ENCODE assay signal across 1 cellular context in the genomic region with DNA sequence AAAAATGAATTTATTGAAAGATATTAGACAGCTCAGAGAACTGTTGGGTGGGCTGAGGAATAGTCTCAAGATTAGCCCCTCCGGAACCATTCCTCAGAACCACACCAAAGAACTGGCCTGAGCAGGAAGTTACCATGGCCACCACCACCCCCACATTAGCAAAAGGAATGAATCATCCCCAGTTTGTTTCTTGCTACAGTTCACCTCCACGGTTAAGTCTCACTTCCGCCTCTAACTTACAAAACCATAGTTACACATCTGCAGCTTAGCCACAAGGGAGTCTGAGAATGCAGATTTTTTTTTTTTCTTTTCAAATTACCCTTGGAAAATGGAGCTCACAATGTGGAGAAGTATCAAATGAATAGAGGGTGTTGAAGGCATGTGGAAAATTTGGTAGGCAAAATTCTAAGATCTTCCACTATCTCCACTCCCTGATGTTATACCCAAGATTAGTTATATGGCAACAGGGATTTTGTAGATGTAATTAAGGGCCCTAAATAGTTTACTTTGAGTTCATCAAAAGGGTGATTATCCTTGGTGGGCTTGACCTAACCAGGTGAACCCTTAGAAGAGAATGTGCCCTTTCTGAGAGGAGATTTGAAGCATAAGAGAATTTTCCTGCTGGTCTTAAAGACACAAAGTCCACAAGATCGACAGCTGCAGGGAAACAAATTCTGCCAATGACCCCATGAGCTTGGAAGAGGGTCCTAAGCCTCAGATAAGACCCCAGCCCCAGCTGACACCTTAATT.
TF ChIP-seq lines count a peak whose summit lies in the region.

No MANE protein-coding gene starts in this region.

TF ChIP-seq in K562, 482 proteins besides CTCF, POLR2A, EP300 and RAD21 (continued from another document and continues in another):
- TF ChIP-seq CBX3 (IDR thresholded peaks at IDR 0.05; ENCODE audit: borderline replicate concordance in 1 of 2, low read length in 2 of 2) (peak in 1 of 2 experiments; percentile 15; a peak in 1 of 3 replicates), ZNF384 (IDR thresholded peaks at IDR 0.05; ENCODE audit: low read depth, low read length) (peak; percentile 72), ZBTB1 (CRISPR knock-in tag; IDR thresholded peaks at IDR 0.05; ENCODE audit: borderline replicate concordance, low read depth) (no peak), ZNF184 (CRISPR knock-in tag; IDR thresholded peaks at IDR 0.05) (no peak), GATAD2B (IDR thresholded peaks at IDR 0.05; ENCODE audit: borderline replicate concordance) (no peak), KDM1A (IDR thresholded peaks at IDR 0.05) (no peak), FUS (optimal IDR thresholded peaks at IDR 0.05; ENCODE audit: low read depth, low read length) (no peak), CBFB (CRISPR knock-in tag; IDR thresholded peaks at IDR 0.05) (no peak), SIN3A (IDR thresholded peaks at IDR 0.05; ENCODE audit: borderline replicate concordance in 2 of 2, control insufficient read depth in 1 of 2, low read depth in 2 of 2, low read length in 2 of 2) (no peak), ZNF444 (CRISPR knock-in tag; IDR thresholded peaks at IDR 0.05) (no peak), YY1 (IDR thresholded peaks at IDR 0.05; ENCODE audit: borderline replicate concordance in 1 of 3, control insufficient read depth in 1 of 3, extremely low read depth in 1 of 3, insufficient read depth in 3 of 3, insufficient read length in 1 of 3, insufficient replicate concordance in 2 of 3, low read depth in 1 of 3, low read length in 2 of 3) (peak in 1 of 3 experiments; percentile 16), MYC (IDR thresholded peaks at IDR 0.05; ENCODE audit: low read depth, low read length) (no peak), MYC (CRISPR knock-in tag; IDR thresholded peaks at IDR 0.05; ENCODE audit: borderline replicate concordance, low read depth) (no peak), BRD4 (IDR thresholded peaks at IDR 0.05) (no peak), GABPB1 (CRISPR knock-in tag; IDR thresholded peaks at IDR 0.05) (0 out of 2 replicates have a peak, but pooled peaks have one; percentile 26), GABPB2 (CRISPR knock-in tag; conservative IDR thresholded peaks at IDR 0.05) (no peak), FOXJ2 (tag; IDR thresholded peaks at IDR 0.05) (no peak), NFE2 (IDR thresholded peaks at IDR 0.05; ENCODE audit: low read depth) (0 out of 2 replicates have a peak, but pooled peaks have one; percentile 35), NCOR1 (IDR thresholded peaks at IDR 0.05) (no peak), ARID1B (IDR thresholded peaks at IDR 0.05) (0 out of 2 replicates have a peak, but pooled peaks have one; percentile 38), NUFIP1 (IDR thresholded peaks at IDR 0.05; ENCODE audit: partially characterized antibody) (no peak), ZFX (CRISPR knock-in tag; IDR thresholded peaks at IDR 0.05) (no peak), U2AF2 (optimal IDR thresholded peaks at IDR 0.05; ENCODE audit: low read depth, low read length) (no peak), RBM39 (optimal IDR thresholded peaks at IDR 0.05; ENCODE audit: low read depth, low read length) (no peak), SMARCC2 (IDR thresholded peaks at IDR 0.05; ENCODE audit: low read depth) (no peak), COPS2 (conservative IDR thresholded peaks at IDR 0.05) (no peak), TRIM28 (IDR thresholded peaks at IDR 0.05) (no peak), NR2F6 (CRISPR knock-in tag; IDR thresholded peaks at IDR 0.05) (no peak), LEF1 (IDR thresholded peaks at IDR 0.05) (peak; percentile 47; the same call in 1 of the 2 replicates), PHF8 (IDR thresholded peaks at IDR 0.05; ENCODE audit: borderline replicate concordance, low read length) (no peak), TAL1 (IDR thresholded peaks at IDR 0.05) (no peak), DACH1 (IDR thresholded peaks at IDR 0.05; ENCODE audit: partially characterized antibody) (no peak), OTX1 (CRISPR knock-in tag; IDR thresholded peaks at IDR 0.05) (no peak), GATA2 (CRISPR knock-in tag; IDR thresholded peaks at IDR 0.05) (no peak)
- TF ChIP-seq, protein P1, sequence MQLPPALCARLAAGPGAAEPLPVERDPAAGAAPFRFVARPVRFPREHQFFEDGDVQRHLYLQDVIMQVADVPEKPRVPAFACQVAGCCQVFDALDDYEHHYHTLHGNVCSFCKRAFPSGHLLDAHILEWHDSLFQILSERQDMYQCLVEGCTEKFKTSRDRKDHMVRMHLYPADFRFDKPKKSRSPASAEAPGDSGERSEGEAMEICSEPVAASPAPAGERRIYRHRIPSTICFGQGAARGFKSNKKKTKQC (CRISPR knock-in tag; IDR thresholded peaks at IDR 0.05): no peak
- TF ChIP-seq, protein P2, sequence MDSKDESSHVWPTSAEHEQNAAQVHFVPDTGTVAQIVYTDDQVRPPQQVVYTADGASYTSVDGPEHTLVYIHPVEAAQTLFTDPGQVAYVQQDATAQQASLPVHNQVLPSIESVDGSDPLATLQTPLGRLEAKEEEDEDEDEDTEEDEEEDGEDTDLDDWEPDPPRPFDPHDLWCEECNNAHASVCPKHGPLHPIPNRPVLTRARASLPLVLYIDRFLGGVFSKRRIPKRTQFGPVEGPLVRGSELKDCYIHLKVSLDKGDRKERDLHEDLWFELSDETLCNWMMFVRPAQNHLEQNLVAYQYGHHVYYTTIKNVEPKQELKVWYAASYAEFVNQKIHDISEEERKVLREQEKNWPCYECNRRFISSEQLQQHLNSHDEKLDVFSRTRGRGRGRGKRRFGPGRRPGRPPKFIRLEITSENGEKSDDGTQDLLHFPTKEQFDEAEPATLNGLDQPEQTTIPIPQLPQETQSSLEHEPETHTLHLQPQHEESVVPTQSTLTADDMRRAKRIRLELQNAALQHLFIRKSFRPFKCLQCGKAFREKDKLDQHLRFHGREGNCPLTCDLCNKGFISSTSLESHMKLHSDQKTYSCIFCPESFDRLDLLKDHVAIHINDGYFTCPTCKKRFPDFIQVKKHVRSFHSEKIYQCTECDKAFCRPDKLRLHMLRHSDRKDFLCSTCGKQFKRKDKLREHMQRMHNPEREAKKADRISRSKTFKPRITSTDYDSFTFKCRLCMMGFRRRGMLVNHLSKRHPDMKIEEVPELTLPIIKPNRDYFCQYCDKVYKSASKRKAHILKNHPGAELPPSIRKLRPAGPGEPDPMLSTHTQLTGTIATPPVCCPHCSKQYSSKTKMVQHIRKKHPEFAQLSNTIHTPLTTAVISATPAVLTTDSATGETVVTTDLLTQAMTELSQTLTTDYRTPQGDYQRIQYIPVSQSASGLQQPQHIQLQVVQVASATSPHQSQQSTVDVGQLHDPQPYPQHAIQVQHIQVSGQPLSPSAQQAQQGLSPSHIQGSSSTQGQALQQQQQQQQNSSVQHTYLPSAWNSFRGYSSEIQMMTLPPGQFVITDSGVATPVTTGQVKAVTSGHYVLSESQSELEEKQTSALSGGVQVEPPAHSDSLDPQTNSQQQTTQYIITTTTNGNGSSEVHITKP (IDR thresholded peaks at IDR 0.05; ENCODE audit: partially characterized antibody): peak; percentile 79
- TF ChIP-seq, protein P3, sequence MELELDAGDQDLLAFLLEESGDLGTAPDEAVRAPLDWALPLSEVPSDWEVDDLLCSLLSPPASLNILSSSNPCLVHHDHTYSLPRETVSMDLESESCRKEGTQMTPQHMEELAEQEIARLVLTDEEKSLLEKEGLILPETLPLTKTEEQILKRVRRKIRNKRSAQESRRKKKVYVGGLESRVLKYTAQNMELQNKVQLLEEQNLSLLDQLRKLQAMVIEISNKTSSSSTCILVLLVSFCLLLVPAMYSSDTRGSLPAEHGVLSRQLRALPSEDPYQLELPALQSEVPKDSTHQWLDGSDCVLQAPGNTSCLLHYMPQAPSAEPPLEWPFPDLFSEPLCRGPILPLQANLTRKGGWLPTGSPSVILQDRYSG (tag; conservative IDR thresholded peaks at IDR 0.05; ENCODE audit: low read depth): no peak
- TF ChIP-seq, protein P4, sequence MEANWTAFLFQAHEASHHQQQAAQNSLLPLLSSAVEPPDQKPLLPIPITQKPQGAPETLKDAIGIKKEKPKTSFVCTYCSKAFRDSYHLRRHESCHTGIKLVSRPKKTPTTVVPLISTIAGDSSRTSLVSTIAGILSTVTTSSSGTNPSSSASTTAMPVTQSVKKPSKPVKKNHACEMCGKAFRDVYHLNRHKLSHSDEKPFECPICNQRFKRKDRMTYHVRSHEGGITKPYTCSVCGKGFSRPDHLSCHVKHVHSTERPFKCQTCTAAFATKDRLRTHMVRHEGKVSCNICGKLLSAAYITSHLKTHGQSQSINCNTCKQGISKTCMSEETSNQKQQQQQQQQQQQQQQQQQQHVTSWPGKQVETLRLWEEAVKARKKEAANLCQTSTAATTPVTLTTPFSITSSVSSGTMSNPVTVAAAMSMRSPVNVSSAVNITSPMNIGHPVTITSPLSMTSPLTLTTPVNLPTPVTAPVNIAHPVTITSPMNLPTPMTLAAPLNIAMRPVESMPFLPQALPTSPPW (CRISPR knock-in tag; IDR thresholded peaks at IDR 0.05): peak; percentile 30; the same call in 1 of the 2 replicates
- TF ChIP-seq, protein P5, sequence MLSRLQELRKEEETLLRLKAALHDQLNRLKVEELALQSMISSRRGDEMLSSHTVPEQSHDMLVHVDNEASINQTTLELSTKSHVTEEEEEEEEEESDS (CRISPR knock-in tag; IDR thresholded peaks at IDR 0.05): no peak
- TF ChIP-seq, protein P6, sequence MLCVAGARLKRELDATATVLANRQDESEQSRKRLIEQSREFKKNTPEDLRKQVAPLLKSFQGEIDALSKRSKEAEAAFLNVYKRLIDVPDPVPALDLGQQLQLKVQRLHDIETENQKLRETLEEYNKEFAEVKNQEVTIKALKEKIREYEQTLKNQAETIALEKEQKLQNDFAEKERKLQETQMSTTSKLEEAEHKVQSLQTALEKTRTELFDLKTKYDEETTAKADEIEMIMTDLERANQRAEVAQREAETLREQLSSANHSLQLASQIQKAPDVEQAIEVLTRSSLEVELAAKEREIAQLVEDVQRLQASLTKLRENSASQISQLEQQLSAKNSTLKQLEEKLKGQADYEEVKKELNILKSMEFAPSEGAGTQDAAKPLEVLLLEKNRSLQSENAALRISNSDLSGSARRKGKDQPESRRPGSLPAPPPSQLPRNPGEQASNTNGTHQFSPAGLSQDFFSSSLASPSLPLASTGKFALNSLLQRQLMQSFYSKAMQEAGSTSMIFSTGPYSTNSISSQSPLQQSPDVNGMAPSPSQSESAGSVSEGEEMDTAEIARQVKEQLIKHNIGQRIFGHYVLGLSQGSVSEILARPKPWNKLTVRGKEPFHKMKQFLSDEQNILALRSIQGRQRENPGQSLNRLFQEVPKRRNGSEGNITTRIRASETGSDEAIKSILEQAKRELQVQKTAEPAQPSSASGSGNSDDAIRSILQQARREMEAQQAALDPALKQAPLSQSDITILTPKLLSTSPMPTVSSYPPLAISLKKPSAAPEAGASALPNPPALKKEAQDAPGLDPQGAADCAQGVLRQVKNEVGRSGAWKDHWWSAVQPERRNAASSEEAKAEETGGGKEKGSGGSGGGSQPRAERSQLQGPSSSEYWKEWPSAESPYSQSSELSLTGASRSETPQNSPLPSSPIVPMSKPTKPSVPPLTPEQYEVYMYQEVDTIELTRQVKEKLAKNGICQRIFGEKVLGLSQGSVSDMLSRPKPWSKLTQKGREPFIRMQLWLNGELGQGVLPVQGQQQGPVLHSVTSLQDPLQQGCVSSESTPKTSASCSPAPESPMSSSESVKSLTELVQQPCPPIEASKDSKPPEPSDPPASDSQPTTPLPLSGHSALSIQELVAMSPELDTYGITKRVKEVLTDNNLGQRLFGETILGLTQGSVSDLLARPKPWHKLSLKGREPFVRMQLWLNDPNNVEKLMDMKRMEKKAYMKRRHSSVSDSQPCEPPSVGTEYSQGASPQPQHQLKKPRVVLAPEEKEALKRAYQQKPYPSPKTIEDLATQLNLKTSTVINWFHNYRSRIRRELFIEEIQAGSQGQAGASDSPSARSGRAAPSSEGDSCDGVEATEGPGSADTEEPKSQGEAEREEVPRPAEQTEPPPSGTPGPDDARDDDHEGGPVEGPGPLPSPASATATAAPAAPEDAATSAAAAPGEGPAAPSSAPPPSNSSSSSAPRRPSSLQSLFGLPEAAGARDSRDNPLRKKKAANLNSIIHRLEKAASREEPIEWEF (CRISPR knock-in tag; IDR thresholded peaks at IDR 0.05): no peak
- TF ChIP-seq, protein P7, sequence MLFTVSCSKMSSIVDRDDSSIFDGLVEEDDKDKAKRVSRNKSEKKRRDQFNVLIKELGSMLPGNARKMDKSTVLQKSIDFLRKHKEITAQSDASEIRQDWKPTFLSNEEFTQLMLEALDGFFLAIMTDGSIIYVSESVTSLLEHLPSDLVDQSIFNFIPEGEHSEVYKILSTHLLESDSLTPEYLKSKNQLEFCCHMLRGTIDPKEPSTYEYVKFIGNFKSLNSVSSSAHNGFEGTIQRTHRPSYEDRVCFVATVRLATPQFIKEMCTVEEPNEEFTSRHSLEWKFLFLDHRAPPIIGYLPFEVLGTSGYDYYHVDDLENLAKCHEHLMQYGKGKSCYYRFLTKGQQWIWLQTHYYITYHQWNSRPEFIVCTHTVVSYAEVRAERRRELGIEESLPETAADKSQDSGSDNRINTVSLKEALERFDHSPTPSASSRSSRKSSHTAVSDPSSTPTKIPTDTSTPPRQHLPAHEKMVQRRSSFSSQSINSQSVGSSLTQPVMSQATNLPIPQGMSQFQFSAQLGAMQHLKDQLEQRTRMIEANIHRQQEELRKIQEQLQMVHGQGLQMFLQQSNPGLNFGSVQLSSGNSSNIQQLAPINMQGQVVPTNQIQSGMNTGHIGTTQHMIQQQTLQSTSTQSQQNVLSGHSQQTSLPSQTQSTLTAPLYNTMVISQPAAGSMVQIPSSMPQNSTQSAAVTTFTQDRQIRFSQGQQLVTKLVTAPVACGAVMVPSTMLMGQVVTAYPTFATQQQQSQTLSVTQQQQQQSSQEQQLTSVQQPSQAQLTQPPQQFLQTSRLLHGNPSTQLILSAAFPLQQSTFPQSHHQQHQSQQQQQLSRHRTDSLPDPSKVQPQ (CRISPR knock-in tag; IDR thresholded peaks at IDR 0.05; ENCODE audit: borderline replicate concordance): no peak
- TF ChIP-seq, protein P8, sequence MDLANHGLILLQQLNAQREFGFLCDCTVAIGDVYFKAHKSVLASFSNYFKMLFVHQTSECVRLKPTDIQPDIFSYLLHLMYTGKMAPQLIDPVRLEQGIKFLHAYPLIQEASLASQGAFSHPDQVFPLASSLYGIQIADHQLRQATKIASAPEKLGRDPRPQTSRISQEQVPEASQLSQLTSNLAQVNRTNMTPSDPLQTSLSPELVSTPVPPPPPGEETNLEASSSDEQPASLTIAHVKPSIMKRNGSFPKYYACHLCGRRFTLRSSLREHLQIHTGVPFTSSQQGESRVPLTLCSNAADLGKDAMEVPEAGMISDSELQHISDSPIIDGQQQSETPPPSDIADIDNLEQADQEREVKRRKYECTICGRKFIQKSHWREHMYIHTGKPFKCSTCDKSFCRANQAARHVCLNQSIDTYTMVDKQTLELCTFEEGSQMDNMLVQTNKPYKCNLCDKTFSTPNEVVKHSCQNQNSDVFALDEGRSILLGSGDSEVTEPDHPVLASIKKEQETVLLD (IDR thresholded peaks at IDR 0.05): no peak
